17 cellular contexts compared by ENCODE assay signal in genomic region chr15:82624008-82624407, GRCh38. TPM values are rescaled to one million over a fixed set of nuclear protein-coding genes. Genes with fewer than 3 reads are reported as not detected.
"Had no signal": no experiment of that assay in that cellular context is flagged by ENCODE, and none has a peak within 500 bp of the region (broad histone marks: within the 10 kb centered on the region; RNA-seq: fewer than 3 reads in every experiment).

No MANE protein-coding gene starts in this region.

- H3K36me3 ChIP-seq: adrenal gland, esophagus muscularis mucosa, pancreas, suprapubic skin, WERI-Rb-1 had no signal

- H3K9me3 Mint-ChIP-seq: activated naive CD4-positive, alpha-beta T cell treated with anti-CD3 and anti-CD28 coated beads for 36 hours; brain; T-cell; type B pancreatic cell had no signal

- H3K27ac ChIP-seq: adrenal gland, esophagus muscularis mucosa, pancreas, suprapubic skin, WERI-Rb-1 had no signal

- DNase-seq: activated CD4-positive, alpha-beta T cell treated with anti-CD3 and anti-CD28 coated beads for 36 hours; activated CD8-positive, alpha-beta T cell treated with anti-CD3 and anti-CD28 coated beads, Interleukin-2, amount 10 ng/mL, durations not matched to agents 7 days and 5 days; activated naive CD4-positive, alpha-beta T cell treated with anti-CD3 and anti-CD28 coated beads for 36 hours; adrenal gland; left ventricle myocardium superior; mesendoderm; pancreas; stimulated activated CD4-positive, alpha-beta T cell treated with anti-CD3 and anti-CD28 coated beads, Interleukin-2, amount 100 ng/mL, for 48 hours; stimulated activated naive CD4-positive, alpha-beta T cell treated with Interleukin-2 at 50 U/mL for 16 hours; T-cell; T1000; WERI-Rb-1 had no signal

- H3K27ac Mint-ChIP-seq: activated CD4-positive, alpha-beta T cell treated with anti-CD3 and anti-CD28 coated beads for 36 hours; activated CD8-positive, alpha-beta T cell treated with anti-CD3 and anti-CD28 coated beads, Interleukin-2, amount 10 ng/mL, durations not matched to agents 7 days and 5 days; activated naive CD4-positive, alpha-beta T cell treated with anti-CD3 and anti-CD28 coated beads for 36 hours; brain; T-cell; type B pancreatic cell had no signal

- H3K36me3 Mint-ChIP-seq: brain, T-cell, type B pancreatic cell had no signal

- H3K4me3 Mint-ChIP-seq: activated CD4-positive, alpha-beta T cell treated with anti-CD3 and anti-CD28 coated beads for 36 hours; activated CD8-positive, alpha-beta T cell treated with anti-CD3 and anti-CD28 coated beads, Interleukin-2, amount 10 ng/mL, durations not matched to agents 7 days and 5 days; activated naive CD4-positive, alpha-beta T cell treated with anti-CD3 and anti-CD28 coated beads for 36 hours; brain; T-cell; type B pancreatic cell had no signal

- H3K4me1 Mint-ChIP-seq: activated CD4-positive, alpha-beta T cell treated with anti-CD3 and anti-CD28 coated beads for 36 hours; brain; T-cell had no signal

- H3K27me3 ChIP-seq: adrenal gland, esophagus muscularis mucosa, pancreas, suprapubic skin had no signal

- ATAC-seq: activated CD4-positive, alpha-beta T cell treated with anti-CD3 and anti-CD28 coated beads for 36 hours; activated CD8-positive, alpha-beta T cell treated with anti-CD3 and anti-CD28 coated beads, Interleukin-2, amount 10 ng/mL, durations not matched to agents 7 days and 5 days; left ventricle myocardium superior; pancreas; T-cell had no signal

- H3K4me1 ChIP-seq: adrenal gland, esophagus muscularis mucosa, pancreas, suprapubic skin had no signal

- H3K9me3 ChIP-seq: adrenal gland, esophagus muscularis mucosa, pancreas, suprapubic skin had no signal

- H3K27me3 Mint-ChIP-seq: activated CD4-positive, alpha-beta T cell treated with anti-CD3 and anti-CD28 coated beads for 36 hours had no signal

- H3K4me3 ChIP-seq: adrenal gland, esophagus muscularis mucosa, pancreas, suprapubic skin had no signal

RNA-seq across cellular contexts. Expression of gene CPEB1, which starts 23.2 kb away (rescaled TPM):
- total RNA-seq: dermis microvascular lymphatic vessel endothelial cell had no signal
